Comparison of ENCODE assay signal across 8 cellular contexts in the genomic region with DNA sequence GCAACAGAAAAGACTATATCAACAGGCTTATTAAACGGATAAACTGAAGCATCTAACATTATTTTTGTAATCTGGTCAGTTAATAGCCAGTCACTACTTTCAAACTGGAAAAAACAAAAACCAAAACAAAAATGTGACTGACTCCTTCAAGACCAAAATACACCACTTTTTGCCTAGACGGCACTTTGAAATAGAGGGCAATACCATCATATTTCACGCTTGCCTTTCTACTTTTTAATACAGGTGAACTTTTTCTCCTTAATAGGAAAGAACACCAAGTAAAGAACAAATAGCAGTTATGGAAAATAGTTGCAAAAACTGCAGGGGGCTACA. TPM values are rescaled to one million over a fixed set of nuclear protein-coding genes. Genes with fewer than 3 reads are reported as not detected.
DNase-seq lines count a peak whose midpoint lies in the region; ATAC-seq and TF ChIP-seq lines count a peak whose summit lies in the region.

No MANE protein-coding gene starts in this region.

- 29% methylated on average over 3 of the region's 3 CpGs for WGBS in liver
- WGBS in tibial nerve, 2 donors, result 33 to 34% methylated on average over 3 of the region's 3 CpGs

- H3K4me1 ChIP-seq in liver (ENCODE audit: control insufficient read depth in 4 of 4, insufficient read depth in 4 of 4, low read length in 3 of 4), result peaks cover 0 to 24% (median 19%) of the 10 kb centered on the region in 4 donors
- peaks cover 0 to 26% (median 17%) of the 10 kb centered on the region in 4 donors for H3K4me1 ChIP-seq in tibial nerve

- no peak for TF ChIP-seq RAD21 in liver (IDR thresholded peaks at IDR 0.05)

- no peak for TF ChIP-seq POLR2A in tibial nerve (IDR thresholded peaks at IDR 0.05)

- peak overlapping the region; percentile 67 to 84 for H3K9ac ChIP-seq in liver (ENCODE audit: low read depth in 1 of 2, low read length in 2 of 2)

- TF ChIP-seq CTCF in liver (IDR thresholded peaks at IDR 0.05; ENCODE audit: low read depth, low read length, missing input control) (no peak), tibial nerve (IDR thresholded peaks at IDR 0.05) (no peak)

- H3K27ac ChIP-seq in liver (ENCODE audit: low read depth in 1 of 2, low read length in 2 of 2), result peak overlapping the region; percentile 74 to 83
- peak overlapping the region; percentile 59 to 90 (median 83) for H3K27ac ChIP-seq in tibial nerve

- no peaks in the 10 kb centered on the region for H3K9me3 Mint-ChIP-seq in activated T-cell treated with anti-CD3 and anti-CD28 coated beads, Interleukin-2, amount 50 U/mL, for 72 hours
- no peaks in the 10 kb centered on the region for H3K9me3 Mint-ChIP-seq in activated naive CD8-positive, alpha-beta T cell treated with anti-CD3 and anti-CD28 coated beads, Interleukin-2, amount 50 U/mL, for 24 hours

- H3K9me3 ChIP-seq in liver (ENCODE audit: control insufficient read depth in 4 of 4, low read length in 3 of 4), result no peaks in the 10 kb centered on the region
- no peaks in the 10 kb centered on the region for H3K9me3 ChIP-seq in tibial nerve

- H3K4me3 ChIP-seq in liver (ENCODE audit: low read depth in 1 of 3, low read length in 3 of 3) (peak overlapping the region; percentile 88 to 98 (median 90)), tibial nerve (peak overlapping the region; percentile 69 to 83 (median 76))

- peaks cover 43% of the 10 kb centered on the region for H3K4me1 Mint-ChIP-seq in activated T-cell treated with anti-CD3 and anti-CD28 coated beads, Interleukin-2, amount 50 U/mL, for 72 hours (ENCODE audit: low read depth)
- peaks cover 53% of the 10 kb centered on the region for H3K4me1 Mint-ChIP-seq in activated naive CD8-positive, alpha-beta T cell treated with anti-CD3 and anti-CD28 coated beads, Interleukin-2, amount 50 U/mL, for 24 hours

- peaks cover 2 to 8% (median 3%) of the 10 kb centered on the region in 4 donors for H3K36me3 ChIP-seq in liver (ENCODE audit: control insufficient read depth in 4 of 4, insufficient read depth in 3 of 4, low read depth in 1 of 4, low read length in 3 of 4)
- H3K36me3 ChIP-seq in tibial nerve, result peaks cover 0 to 17% (median 0%) of the 10 kb centered on the region in 3 donors

- H3K27me3 Mint-ChIP-seq in activated T-cell treated with anti-CD3 and anti-CD28 coated beads, Interleukin-2, amount 50 U/mL, for 72 hours (ENCODE audit: low read depth), result no peaks in the 10 kb centered on the region
- peaks cover 4% of the 10 kb centered on the region for H3K27me3 Mint-ChIP-seq in activated naive CD8-positive, alpha-beta T cell treated with anti-CD3 and anti-CD28 coated beads, Interleukin-2, amount 50 U/mL, for 24 hours

- TF ChIP-seq EP300 in tibial nerve (IDR thresholded peaks at IDR 0.05), result no peak

- H3K27ac Mint-ChIP-seq in activated T-cell treated with anti-CD3 and anti-CD28 coated beads, Interleukin-2, amount 50 U/mL, for 72 hours, result peak overlapping the region; percentile 99
- peak overlapping the region; percentile 98 for H3K27ac Mint-ChIP-seq in activated naive CD8-positive, alpha-beta T cell treated with anti-CD3 and anti-CD28 coated beads, Interleukin-2, amount 50 U/mL, for 24 hours

- H3K4me3 Mint-ChIP-seq in activated T-cell treated with anti-CD3 and anti-CD28 coated beads, Interleukin-2, amount 50 U/mL, for 72 hours, result peak overlapping the region; percentile 87 to 100
- peak overlapping the region; percentile 95 for H3K4me3 Mint-ChIP-seq in activated naive CD8-positive, alpha-beta T cell treated with anti-CD3 and anti-CD28 coated beads, Interleukin-2, amount 50 U/mL, for 24 hours

- DNase-seq in activated T-cell treated with anti-CD3 and anti-CD28 coated beads, Interleukin-2, amount 50 U/mL, for 72 hours, result no peak
- no peak for DNase-seq in activated T-cell treated with anti-CD3 and anti-CD28 coated beads for 4 hours
- no peak for DNase-seq in activated naive CD8-positive, alpha-beta T cell treated with anti-CD3 and anti-CD28 coated beads, Interleukin-2, amount 50 U/mL, for 24 hours
- no peak for DNase-seq in tibial nerve (ENCODE audit: low spot score in 2 of 2)
- no peak for DNase-seq in NCI-H1694 (lab: John Stamatoyannopoulos, UW)

- H3K27me3 ChIP-seq in liver (ENCODE audit: control insufficient read depth in 4 of 4, insufficient read depth in 4 of 4, low read length in 3 of 4) (no peaks in the 10 kb centered on the region), tibial nerve (no peaks in the 10 kb centered on the region)

- H3K36me3 Mint-ChIP-seq in activated T-cell treated with anti-CD3 and anti-CD28 coated beads, Interleukin-2, amount 50 U/mL, for 72 hours (ENCODE audit: insufficient read depth in 2 of 2), result peaks cover 0 to 20% of the 10 kb centered on the region in 2 donors
- peaks cover 25% of the 10 kb centered on the region for H3K36me3 Mint-ChIP-seq in activated naive CD8-positive, alpha-beta T cell treated with anti-CD3 and anti-CD28 coated beads, Interleukin-2, amount 50 U/mL, for 24 hours (ENCODE audit: low read depth)

- ATAC-seq in activated T-cell treated with anti-CD3 and anti-CD28 coated beads, Interleukin-2, amount 50 U/mL, for 72 hours (replicated peaks in 1 of 2), result peak in 1 of 2 donors; percentile 0
- no peak for ATAC-seq in activated naive CD8-positive, alpha-beta T cell treated with anti-CD3 and anti-CD28 coated beads, Interleukin-2, amount 50 U/mL, for 24 hours
- ATAC-seq in GM19463 (IDR thresholded peaks at IDR 0.05; ENCODE audit: unreplicated experiment) (no peak), GM19023 (IDR thresholded peaks at IDR 0.05; ENCODE audit: unreplicated experiment) (no peak)

TF ChIP-seq in liver, 16 proteins besides CTCF, POLR2A, EP300 and RAD21:
- TF ChIP-seq REST (IDR thresholded peaks at IDR 0.05), result no peak
- TF ChIP-seq FOXA2 (IDR thresholded peaks at IDR 0.05), result no peak
- TF ChIP-seq HNF4A (conservative IDR thresholded peaks at IDR 0.05), result no peak
- TF ChIP-seq TAF1 (conservative IDR thresholded peaks at IDR 0.05), result no peak
- TF ChIP-seq FOXA1 (IDR thresholded peaks at IDR 0.05), result no peak
- no peak for TF ChIP-seq MAX (IDR thresholded peaks at IDR 0.05)
- TF ChIP-seq JUND (IDR thresholded peaks at IDR 0.05), result no peak
- TF ChIP-seq NR2F2 (IDR thresholded peaks at IDR 0.05), result no peak
- TF ChIP-seq ZBTB33 (IDR thresholded peaks at IDR 0.05), result no peak
- TF ChIP-seq SP1 (IDR thresholded peaks at IDR 0.05), result no peak
- no peak for TF ChIP-seq YY1 (IDR thresholded peaks at IDR 0.05)
- TF ChIP-seq EGR1 (IDR thresholded peaks at IDR 0.05; ENCODE audit: low read depth in 2 of 2), result no peak
- TF ChIP-seq GABPA (IDR thresholded peaks at IDR 0.05 in 1 of 2, conservative IDR thresholded peaks at IDR 0.05 in 1 of 2), result no peak

RNA-seq across cellular contexts. Expression of gene NUP107, which starts 0.6 kb away (rescaled TPM):
- 100 to 1,000 TPM; 100 to 108 TPM for total RNA-seq in activated T-cell treated with anti-CD3 and anti-CD28 coated beads, Interleukin-2, amount 50 U/mL, for 72 hours
- total RNA-seq in liver (10 to 100 TPM; 20.7 to 38.3 TPM), tibial nerve (10 to 100 TPM; 30.3 to 38.0 (median 31.6) TPM)
- 10 to 100 TPM in 1 of 2 donors, 1 to 10 TPM in 1; 6.3 to 11.7 TPM for polyA plus RNA-seq in liver

RNA-seq across cellular contexts. Expression of gene SLC35E3, which starts 59.7 kb away (rescaled TPM):
- 1 to 10 TPM; 5.6 to 6.8 TPM for total RNA-seq in activated T-cell treated with anti-CD3 and anti-CD28 coated beads, Interleukin-2, amount 50 U/mL, for 72 hours
- total RNA-seq in liver, result 1 to 10 TPM; 4.2 to 5.1 TPM
- polyA plus RNA-seq in liver, result 1 to 10 TPM; 2.1 to 6.0 TPM
- 10 to 100 TPM in 1 of 4 donors, 1 to 10 TPM in 3; 2.9 to 23.1 (median 3.6) TPM for total RNA-seq in tibial nerve
